Comparison of ENCODE assay signal across 19 cellular contexts in the genomic region with DNA sequence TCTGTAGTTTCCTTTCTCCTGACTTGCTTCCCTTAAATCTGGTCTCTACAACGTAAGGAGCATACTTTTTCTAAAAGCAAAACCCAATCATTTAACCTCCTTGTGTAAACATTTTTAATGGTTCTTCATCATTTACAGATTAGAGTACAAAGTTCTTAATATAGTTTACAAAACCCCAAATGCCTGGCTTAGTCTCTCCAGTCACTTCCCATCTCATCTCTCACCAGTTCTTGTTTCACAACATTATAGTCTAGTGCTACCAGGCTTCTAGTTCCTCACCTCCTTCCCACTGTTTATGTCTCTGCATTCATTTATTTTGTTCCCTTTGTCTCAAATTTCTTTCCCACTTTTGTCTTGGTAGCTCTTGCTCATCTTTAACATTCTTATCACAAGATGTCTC.
A peak's percentile ranks its signal among the peaks of the same experiment; 100 is the strongest.
DNase-seq lines count a peak whose midpoint lies in the region; ATAC-seq and TF ChIP-seq lines count a peak whose summit lies in the region.
"Had no signal": no experiment of that assay in that cellular context is flagged by ENCODE, and none has a peak within 500 bp of the region (broad histone marks: within the 10 kb centered on the region; RNA-seq: fewer than 3 reads in every experiment).

No MANE protein-coding gene starts in this region.

- H3K36me3 ChIP-seq in smooth muscle cell (ENCODE audit: low read depth), result no peaks in the 10 kb centered on the region
- H3K36me3 ChIP-seq in effector memory CD4-positive, alpha-beta T cell (ENCODE audit: control insufficient read depth, insufficient read depth, low read length), result no peaks in the 10 kb centered on the region
- H3K36me3 ChIP-seq: neural progenitor cell had no signal

- no peak overlapping the region for H3K4me3 ChIP-seq in smooth muscle cell
- no peak overlapping the region for H3K4me3 ChIP-seq in effector memory CD4-positive, alpha-beta T cell (ENCODE audit: insufficient read depth, low read depth, low read length, poor library complexity, severe bottlenecking)
- H3K4me3 ChIP-seq: neural progenitor cell, SK-N-MC had no signal

- H3K27me3 ChIP-seq in smooth muscle cell (ENCODE audit: low read depth), result no peaks in the 10 kb centered on the region
- H3K27me3 ChIP-seq in effector memory CD4-positive, alpha-beta T cell (replicated peaks; ENCODE audit: control insufficient read depth, insufficient read depth, low read length, poor library complexity, severe bottlenecking), result no peaks in the 10 kb centered on the region
- H3K27me3 ChIP-seq: neural progenitor cell had no signal

- peak overlapping the region; percentile 60 for H3K27ac ChIP-seq in smooth muscle cell (ENCODE audit: low read depth)
- H3K27ac ChIP-seq in effector memory CD4-positive, alpha-beta T cell (ENCODE audit: insufficient read depth, low read length, poor library complexity, severe bottlenecking), result no peak overlapping the region
- H3K27ac ChIP-seq: C4-2B, neural progenitor cell had no signal

- peak overlapping the region; percentile 80 for H3K4me2 ChIP-seq in smooth muscle cell
- H3K4me2 ChIP-seq: neural progenitor cell had no signal

- H3F3A ChIP-seq in smooth muscle cell (ENCODE audit: low read depth), result no peaks in the 10 kb centered on the region

- 27% methylated on average over 1 of the region's 1 CpG for WGBS in smooth muscle cell (ENCODE audit: low lambda C conversion rate)

- H3K4me1 ChIP-seq in smooth muscle cell (ENCODE audit: low read depth), result no peaks in the 10 kb centered on the region
- H3K4me1 ChIP-seq in effector memory CD4-positive, alpha-beta T cell (ENCODE audit: control insufficient read depth, insufficient read depth, low read length, poor library complexity, severe bottlenecking), result peaks cover 6% of the 10 kb centered on the region
- H3K4me1 ChIP-seq: neural progenitor cell had no signal

- DNase-seq in HCEC 1CT, result peak; percentile 59
- DNase-seq in SKM-1 (lab: John Stamatoyannopoulos, UW; ENCODE audit: unreplicated experiment), result peak; percentile 17
- DNase-seq in iris pigment epithelial cell (ENCODE audit: low read depth), result peak; percentile 59
- no peak for DNase-seq in smooth muscle cell (lab: John Stamatoyannopoulos, UW; ENCODE audit: unreplicated experiment)
- DNase-seq in effector memory CD4-positive, alpha-beta T cell, result no peak
- no peak for DNase-seq in glomerular visceral epithelial cell (ENCODE audit: extremely low spot score)
- no peak for DNase-seq in UCSD-AML1 (lab: John Stamatoyannopoulos, UW; ENCODE audit: unreplicated experiment)
- DNase-seq: activated naive CD4-positive, alpha-beta T cell; anterior cingulate cortex; caudate nucleus; NCI-H187; NCI-H2227 treated with DMSO at 0.1 percent for 48 hours; NCI-H748 treated with DMSO at 0.1 percent for 48 hours; T-helper 9 cell had no signal

- no peaks in the 10 kb centered on the region for H3K9me3 ChIP-seq in smooth muscle cell (replicated peaks; ENCODE audit: low read depth)
- H3K9me3 ChIP-seq in effector memory CD4-positive, alpha-beta T cell (ENCODE audit: control insufficient read depth, low read length), result no peaks in the 10 kb centered on the region

- H3K9ac ChIP-seq in smooth muscle cell (ENCODE audit: low read depth), result no peak overlapping the region
- H3K9ac ChIP-seq: neural progenitor cell had no signal

- peak overlapping the region; percentile 76 for H2AFZ ChIP-seq in smooth muscle cell (ENCODE audit: low read depth)

- TF ChIP-seq CTCF in smooth muscle cell (IDR thresholded peaks at IDR 0.05; ENCODE audit: borderline replicate concordance, insufficient read depth, poor library complexity, severe bottlenecking), result no peak

- H3K79me2 ChIP-seq in smooth muscle cell (ENCODE audit: low read depth), result no peaks in the 10 kb centered on the region

- no peak for ATAC-seq in HG03135 (IDR thresholded peaks at IDR 0.05; ENCODE audit: unreplicated experiment)
- ATAC-seq: activated CD4-positive, CD25-positive, alpha-beta regulatory T cell treated with anti-CD3 and anti-CD28 coated beads, Interleukin-2, amount 50 U/mL, for 24 hours had no signal

- H4K20me1 ChIP-seq in smooth muscle cell (ENCODE audit: low read depth), result no peaks in the 10 kb centered on the region

Comparison
In these comparisons a context has a peak if more than half of its experiments do, and no peak if none do; other contexts are left out.
1. DNase-seq: peak in HCEC 1CT (single experiment), SKM-1 (single experiment) and iris pigment epithelial cell (single experiment); none in smooth muscle cell (single experiment), effector memory CD4-positive, alpha-beta T cell (0 of 3), glomerular visceral epithelial cell (single experiment) and UCSD-AML1 (single experiment).